8 cellular contexts compared by ENCODE assay signal in the genomic region with DNA sequence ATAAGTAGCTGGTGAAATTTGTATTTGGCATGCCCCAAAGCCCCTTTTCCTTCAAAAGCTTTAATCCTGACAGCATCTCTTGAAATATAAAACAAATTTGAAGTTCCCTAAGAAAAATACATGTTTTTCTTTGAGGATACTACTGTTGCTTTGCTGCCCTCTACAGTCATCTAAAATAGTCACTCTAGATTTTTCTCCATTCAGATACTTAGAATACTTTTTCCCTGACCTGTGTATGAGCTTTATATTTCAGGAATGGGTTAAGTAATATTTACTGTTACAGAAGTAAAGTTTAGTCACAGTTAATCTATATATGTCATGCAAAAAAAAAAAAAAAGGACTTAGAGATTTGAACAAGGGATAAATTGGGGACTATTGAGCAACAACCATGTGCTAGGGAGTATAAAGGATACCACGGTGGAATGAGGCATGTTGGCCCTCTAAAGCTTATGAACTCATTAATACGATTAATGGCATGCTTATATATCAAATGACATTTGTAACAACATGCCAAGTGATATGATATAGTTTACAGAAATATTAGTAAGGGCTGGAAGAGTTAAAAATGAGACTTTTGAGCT. TPM values are rescaled to one million over a fixed set of nuclear protein-coding genes. Genes with fewer than 3 reads are reported as not detected.
DNase-seq lines count a peak whose midpoint lies in the region; ATAC-seq and TF ChIP-seq lines count a peak whose summit lies in the region.
"Had no signal": no experiment of that assay in that cellular context is flagged by ENCODE, and none has a peak within 500 bp of the region (broad histone marks: within the 10 kb centered on the region; RNA-seq: fewer than 3 reads in every experiment).

No MANE protein-coding gene starts in this region.

- no peaks in the 10 kb centered on the region for H3K27me3 ChIP-seq in esophagus muscularis mucosa

- no peak overlapping the region for H3K27ac ChIP-seq in esophagus muscularis mucosa (replicated peaks in 1 of 4)

- intact Hi-C loops in esophagus muscularis mucosa (cut with DNase I), result no loop called here

- no peak for TF ChIP-seq POLR2A in esophagus muscularis mucosa (IDR thresholded peaks at IDR 0.05; ENCODE audit: low read depth)

- H3K36me3 ChIP-seq in esophagus muscularis mucosa, result no peaks in the 10 kb centered on the region

- H3K4me1 ChIP-seq in esophagus muscularis mucosa, result peaks cover 0 to 61% (median 37%) of the 10 kb centered on the region in 4 donors

- no peak overlapping the region for H3K4me3 ChIP-seq in GM12865 (ENCODE audit: low read depth, low read length)
- H3K4me3 ChIP-seq in esophagus muscularis mucosa, result no peak overlapping the region
- H3K4me3 ChIP-seq: lung had no signal

- no peaks in the 10 kb centered on the region for H3K9me3 ChIP-seq in esophagus muscularis mucosa

- TF ChIP-seq EP300 in esophagus muscularis mucosa (IDR thresholded peaks at IDR 0.05), result no peak

- TF ChIP-seq CTCF in GM12865 (IDR thresholded peaks at IDR 0.05; ENCODE audit: insufficient read depth, low read depth, low read length, missing control alignments) (peak; percentile 9), esophagus muscularis mucosa (IDR thresholded peaks at IDR 0.05) (peak; percentile 42 to 64 (median 48))

- DNase-seq in GM12865 (ENCODE audit: low read depth), result no peak
- DNase-seq in NCI-H69 (lab: John Stamatoyannopoulos, UW), result peak; percentile 26
- no peak for DNase-seq in esophagus muscularis mucosa (ENCODE audit: extremely low spot score)
- peak; percentile 62 for DNase-seq in renal cortical epithelial cell (ENCODE audit: low read depth)
- DNase-seq in activated gamma-delta T cell treated with Interleukin-2 at 50 U/mL for 16 hours, result no peak
- no peak for DNase-seq in SKM-1 treated with dmso at 0.1 percent for 144 hours (lab: John Stamatoyannopoulos, UW; ENCODE audit: unreplicated experiment)

- no peak for ATAC-seq in HG03457 (IDR thresholded peaks at IDR 0.05; ENCODE audit: unreplicated experiment)

- 33% methylated on average over 2 of the region's 2 CpGs for WGBS in esophagus muscularis mucosa

RNA-seq across cellular contexts. Expression of a gene that starts 8.8 kb away (rescaled TPM):
- total RNA-seq in esophagus muscularis mucosa (10 to 100 TPM; 24.9 to 30.1 (median 26.7) TPM), renal cortical epithelial cell (52.1 and 74.7 TPM in 2 replicates)

Comparison
In these comparisons a context has a peak if more than half of its experiments do, and no peak if none do; other contexts are left out.
1. DNase-seq: peak in NCI-H69 (single experiment) and renal cortical epithelial cell (single experiment); none in GM12865 (single experiment), esophagus muscularis mucosa (single experiment), activated gamma-delta T cell treated with Interleukin-2 at 50 U/mL for 16 hours (single experiment) and SKM-1 treated with dmso at 0.1 percent for 144 hours (single experiment).